28 cellular contexts compared by ENCODE assay signal in the genomic region with DNA sequence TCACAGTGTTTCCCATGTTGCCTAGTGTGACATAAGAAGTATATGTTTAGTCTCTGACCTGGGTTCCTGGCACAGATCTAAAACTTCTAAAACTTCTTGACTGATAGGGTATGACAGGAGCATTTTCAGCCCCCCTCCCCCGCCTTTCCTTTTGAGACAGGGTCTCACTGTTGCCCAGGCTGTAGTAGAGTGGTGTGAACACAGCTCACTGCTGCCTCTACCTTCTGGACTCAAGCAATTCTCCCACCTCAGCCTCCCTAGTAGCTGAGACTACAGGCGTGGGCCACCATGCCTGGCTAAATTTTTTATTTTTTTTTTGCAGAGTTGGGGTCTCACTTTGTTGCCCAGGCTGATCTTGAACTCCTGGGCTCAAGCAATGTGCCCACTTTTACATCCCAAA.
"Had no signal": no experiment of that assay in that cellular context is flagged by ENCODE, and none has a peak within 500 bp of the region (broad histone marks: within the 10 kb centered on the region; RNA-seq: fewer than 3 reads in every experiment).

No MANE protein-coding gene starts in this region.

- H3K27me3 Mint-ChIP-seq: activated CD4-positive, alpha-beta memory T cell treated with anti-CD3 and anti-CD28 coated beads, Interleukin-2, amount 10 ng/mL, durations not matched to agents 7 days and 5 days; activated CD4-positive, alpha-beta T cell treated with anti-CD3 and anti-CD28 coated beads, Interleukin-2, amount 10 ng/mL, durations not matched to agents 7 days and 5 days; activated naive CD4-positive, alpha-beta T cell treated with anti-CD3 and anti-CD28 coated beads, Interleukin-2, amount 50 U/mL, for 24 hours; activated naive CD8-positive, alpha-beta T cell treated with anti-CD3 and anti-CD28 coated beads for 36 hours; activated naive CD8-positive, alpha-beta T cell treated with anti-CD3 and anti-CD28 coated beads, Interleukin-2, amount 50 U/mL, for 24 hours; activated T-cell treated with anti-CD3 and anti-CD28 coated beads, Interleukin-2, amount 50 U/mL, for 24 hours had no signal

- ATAC-seq: activated naive CD8-positive, alpha-beta T cell treated with anti-CD3 and anti-CD28 coated beads, Interleukin-2, amount 50 U/mL, for 24 hours; activated T-cell treated with anti-CD3 and anti-CD28 coated beads, Interleukin-2, amount 50 U/mL, for 72 hours; body of pancreas had no signal

- H3K9me3 ChIP-seq: adrenal gland, body of pancreas had no signal

- H3K27ac ChIP-seq: adrenal gland, body of pancreas had no signal

- H3K27me3 ChIP-seq: adrenal gland, body of pancreas had no signal

- H3K9me3 Mint-ChIP-seq: activated CD4-positive, alpha-beta memory T cell treated with anti-CD3 and anti-CD28 coated beads, Interleukin-2, amount 10 ng/mL, durations not matched to agents 7 days and 5 days; activated CD4-positive, alpha-beta T cell treated with anti-CD3 and anti-CD28 coated beads, Interleukin-2, amount 10 ng/mL, durations not matched to agents 7 days and 5 days; activated naive CD4-positive, alpha-beta T cell treated with anti-CD3 and anti-CD28 coated beads for 36 hours; activated naive CD4-positive, alpha-beta T cell treated with anti-CD3 and anti-CD28 coated beads, Interleukin-2, amount 50 U/mL, for 24 hours; activated naive CD8-positive, alpha-beta T cell treated with anti-CD3 and anti-CD28 coated beads for 36 hours; activated naive CD8-positive, alpha-beta T cell treated with anti-CD3 and anti-CD28 coated beads, Interleukin-2, amount 50 U/mL, for 24 hours; activated T-cell treated with anti-CD3 and anti-CD28 coated beads, Interleukin-2, amount 50 U/mL, for 24 hours; activated T-cell treated with anti-CD3 and anti-CD28 coated beads, Interleukin-2, amount 50 U/mL, for 72 hours; activated T-helper 2 cell treated with anti-CD3 and anti-CD28 coated beads, Interferon-gamma antibody, Interleukin-2, Interleukin-4, amounts not matched to agents 10 μg/mL and 5 μg/mL and 100 μg/mL, durations not matched to agents 14 hours and 24 hours and 36 hours had no signal

- H3K27ac Mint-ChIP-seq: activated CD4-positive, alpha-beta memory T cell treated with anti-CD3 and anti-CD28 coated beads, Interleukin-2, amount 10 ng/mL, durations not matched to agents 7 days and 5 days; activated CD4-positive, alpha-beta T cell treated with anti-CD3 and anti-CD28 coated beads, Interleukin-2, amount 10 ng/mL, durations not matched to agents 7 days and 5 days; activated naive CD4-positive, alpha-beta T cell treated with anti-CD3 and anti-CD28 coated beads for 36 hours; activated naive CD4-positive, alpha-beta T cell treated with anti-CD3 and anti-CD28 coated beads, Interleukin-2, amount 50 U/mL, for 24 hours; activated naive CD8-positive, alpha-beta T cell treated with anti-CD3 and anti-CD28 coated beads for 36 hours; activated naive CD8-positive, alpha-beta T cell treated with anti-CD3 and anti-CD28 coated beads, Interleukin-2, amount 50 U/mL, for 24 hours; activated T-cell treated with anti-CD3 and anti-CD28 coated beads, Interleukin-2, amount 50 U/mL, for 24 hours; activated T-helper 2 cell treated with anti-CD3 and anti-CD28 coated beads, Interferon-gamma antibody, Interleukin-2, Interleukin-4, amounts not matched to agents 10 μg/mL and 5 μg/mL and 100 μg/mL, durations not matched to agents 14 hours and 24 hours and 36 hours had no signal

- H3K4me3 ChIP-seq: adrenal gland, body of pancreas had no signal

- DNase-seq: activated CD4-positive, alpha-beta memory T cell treated with anti-CD3 and anti-CD28 coated beads, Interleukin-2, amount 10 ng/mL, durations not matched to agents 7 days and 5 days; activated CD4-positive, alpha-beta T cell treated with anti-CD3 and anti-CD28 coated beads for 1 hour; activated CD4-positive, alpha-beta T cell treated with anti-CD3 and anti-CD28 coated beads for 4 hours; activated CD4-positive, alpha-beta T cell treated with anti-CD3 and anti-CD28 coated beads, Interleukin-2, amount 10 ng/mL, durations not matched to agents 7 days and 5 days; activated CD4-positive, alpha-beta T cell treated with anti-CD3 and anti-CD28 coated beads, Interleukin-2, amount 50 U/mL, for 4 hours; activated CD8-positive, alpha-beta memory T cell treated with anti-CD3 and anti-CD28 coated beads, Interleukin-2, amount 50 U/mL, for 48 hours; activated effector memory CD4-positive, alpha-beta T cell treated with anti-CD3 and anti-CD28 coated beads, Interleukin-2, amount 50 U/mL, for 16 hours; activated naive CD4-positive, alpha-beta T cell treated with anti-CD3 and anti-CD28 coated beads for 36 hours; activated naive CD8-positive, alpha-beta T cell treated with anti-CD3 and anti-CD28 coated beads for 36 hours; activated naive CD8-positive, alpha-beta T cell treated with anti-CD3 and anti-CD28 coated beads, Interleukin-2, amount 50 U/mL, for 24 hours; activated T-cell treated with anti-CD3 and anti-CD28 coated beads for 4 hours; activated T-cell treated with anti-CD3 and anti-CD28 coated beads, Interleukin-2, amount 50 U/mL, for 24 hours; activated T-cell treated with anti-CD3 and anti-CD28 coated beads, Interleukin-2, amount 50 U/mL, for 72 hours; adrenal gland; amygdala; aorta; body of pancreas; caudate nucleus; cortex of kidney; dermis blood vessel endothelial cell; effector CD4-positive, alpha-beta T cell; foreskin fibroblast; head of caudate nucleus; SW 1271; T-helper 1 cell; T-helper 2 cell had no signal

- H3K4me3 Mint-ChIP-seq: activated CD4-positive, alpha-beta memory T cell treated with anti-CD3 and anti-CD28 coated beads, Interleukin-2, amount 10 ng/mL, durations not matched to agents 7 days and 5 days; activated CD4-positive, alpha-beta T cell treated with anti-CD3 and anti-CD28 coated beads, Interleukin-2, amount 10 ng/mL, durations not matched to agents 7 days and 5 days; activated naive CD4-positive, alpha-beta T cell treated with anti-CD3 and anti-CD28 coated beads for 36 hours; activated naive CD4-positive, alpha-beta T cell treated with anti-CD3 and anti-CD28 coated beads, Interleukin-2, amount 50 U/mL, for 24 hours; activated naive CD8-positive, alpha-beta T cell treated with anti-CD3 and anti-CD28 coated beads for 36 hours; activated naive CD8-positive, alpha-beta T cell treated with anti-CD3 and anti-CD28 coated beads, Interleukin-2, amount 50 U/mL, for 24 hours; activated T-cell treated with anti-CD3 and anti-CD28 coated beads, Interleukin-2, amount 50 U/mL, for 24 hours; activated T-cell treated with anti-CD3 and anti-CD28 coated beads, Interleukin-2, amount 50 U/mL, for 72 hours had no signal

- H3K4me1 ChIP-seq: adrenal gland, body of pancreas had no signal

- H3K36me3 ChIP-seq: adrenal gland had no signal
